ENCODE assay signal across 1 cellular context in the genomic region with DNA sequence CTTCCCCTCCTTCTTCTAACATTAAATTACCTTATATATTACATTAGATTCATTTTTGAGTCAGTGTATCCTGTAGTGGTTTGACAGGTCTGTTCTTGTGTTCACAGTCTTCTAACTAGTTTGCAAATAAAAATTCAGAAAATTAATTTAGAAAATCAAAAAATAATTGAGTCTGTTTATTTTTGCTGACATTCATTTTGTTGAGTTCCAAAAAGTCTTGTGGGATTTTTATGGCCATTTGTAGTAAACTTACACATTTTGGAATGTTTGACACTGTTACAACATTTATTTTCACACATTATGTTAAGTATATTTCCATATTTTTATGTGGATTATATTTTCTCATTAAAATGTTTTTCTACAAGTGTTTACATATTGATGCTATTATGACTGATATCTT.
TF ChIP-seq lines count a peak whose summit lies in the region.

No MANE protein-coding gene starts in this region.

TF ChIP-seq in IMR-90, 13 proteins besides CTCF, POLR2A, EP300 and RAD21:
- TF ChIP-seq MAFK (IDR thresholded peaks at IDR 0.05; ENCODE audit: low read depth, low read length) (0 out of 2 replicates have a peak, but pooled peaks have one; percentile 10), BHLHE40 (IDR thresholded peaks at IDR 0.05; ENCODE audit: low read depth, low read length) (no peak)
TF ChIP-seq in IMR-90: peak in this region for 1.
